1 cellular context compared by ENCODE assay signal in the genomic region with DNA sequence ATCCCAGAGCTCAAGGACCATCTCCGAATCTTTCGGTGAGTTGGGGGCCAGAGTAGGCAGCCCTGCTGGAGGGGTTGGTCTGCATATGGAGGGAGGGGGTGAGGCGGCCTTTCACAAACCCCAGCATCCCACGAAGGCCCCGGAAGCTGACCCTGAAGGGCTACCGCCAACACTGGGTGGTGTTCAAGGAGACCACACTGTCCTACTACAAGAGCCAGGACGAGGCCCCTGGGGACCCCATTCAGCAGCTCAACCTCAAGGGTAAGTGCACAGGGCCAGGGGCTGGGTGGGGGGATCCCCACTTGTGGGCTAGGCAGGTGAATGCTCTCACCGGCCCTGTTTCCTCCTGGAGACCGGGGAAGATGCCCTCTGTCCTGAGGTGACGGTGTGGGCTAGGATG.
TF ChIP-seq lines count a peak whose summit lies in the region.

No MANE protein-coding gene starts in this region.

TF ChIP-seq in K562, 482 proteins besides CTCF, POLR2A, EP300 and RAD21:
- TF ChIP-seq POLR2AphosphoS5 (IDR thresholded peaks at IDR 0.05; ENCODE audit: control insufficient read depth, insufficient read depth, low read depth, low read length), result peak; percentile 0; the same call in 1 of the 2 replicates
- no peak for TF ChIP-seq NFE2 (IDR thresholded peaks at IDR 0.05; ENCODE audit: low read depth)
- no peak for TF ChIP-seq TAL1 (IDR thresholded peaks at IDR 0.05)
- TF ChIP-seq, protein P1, sequence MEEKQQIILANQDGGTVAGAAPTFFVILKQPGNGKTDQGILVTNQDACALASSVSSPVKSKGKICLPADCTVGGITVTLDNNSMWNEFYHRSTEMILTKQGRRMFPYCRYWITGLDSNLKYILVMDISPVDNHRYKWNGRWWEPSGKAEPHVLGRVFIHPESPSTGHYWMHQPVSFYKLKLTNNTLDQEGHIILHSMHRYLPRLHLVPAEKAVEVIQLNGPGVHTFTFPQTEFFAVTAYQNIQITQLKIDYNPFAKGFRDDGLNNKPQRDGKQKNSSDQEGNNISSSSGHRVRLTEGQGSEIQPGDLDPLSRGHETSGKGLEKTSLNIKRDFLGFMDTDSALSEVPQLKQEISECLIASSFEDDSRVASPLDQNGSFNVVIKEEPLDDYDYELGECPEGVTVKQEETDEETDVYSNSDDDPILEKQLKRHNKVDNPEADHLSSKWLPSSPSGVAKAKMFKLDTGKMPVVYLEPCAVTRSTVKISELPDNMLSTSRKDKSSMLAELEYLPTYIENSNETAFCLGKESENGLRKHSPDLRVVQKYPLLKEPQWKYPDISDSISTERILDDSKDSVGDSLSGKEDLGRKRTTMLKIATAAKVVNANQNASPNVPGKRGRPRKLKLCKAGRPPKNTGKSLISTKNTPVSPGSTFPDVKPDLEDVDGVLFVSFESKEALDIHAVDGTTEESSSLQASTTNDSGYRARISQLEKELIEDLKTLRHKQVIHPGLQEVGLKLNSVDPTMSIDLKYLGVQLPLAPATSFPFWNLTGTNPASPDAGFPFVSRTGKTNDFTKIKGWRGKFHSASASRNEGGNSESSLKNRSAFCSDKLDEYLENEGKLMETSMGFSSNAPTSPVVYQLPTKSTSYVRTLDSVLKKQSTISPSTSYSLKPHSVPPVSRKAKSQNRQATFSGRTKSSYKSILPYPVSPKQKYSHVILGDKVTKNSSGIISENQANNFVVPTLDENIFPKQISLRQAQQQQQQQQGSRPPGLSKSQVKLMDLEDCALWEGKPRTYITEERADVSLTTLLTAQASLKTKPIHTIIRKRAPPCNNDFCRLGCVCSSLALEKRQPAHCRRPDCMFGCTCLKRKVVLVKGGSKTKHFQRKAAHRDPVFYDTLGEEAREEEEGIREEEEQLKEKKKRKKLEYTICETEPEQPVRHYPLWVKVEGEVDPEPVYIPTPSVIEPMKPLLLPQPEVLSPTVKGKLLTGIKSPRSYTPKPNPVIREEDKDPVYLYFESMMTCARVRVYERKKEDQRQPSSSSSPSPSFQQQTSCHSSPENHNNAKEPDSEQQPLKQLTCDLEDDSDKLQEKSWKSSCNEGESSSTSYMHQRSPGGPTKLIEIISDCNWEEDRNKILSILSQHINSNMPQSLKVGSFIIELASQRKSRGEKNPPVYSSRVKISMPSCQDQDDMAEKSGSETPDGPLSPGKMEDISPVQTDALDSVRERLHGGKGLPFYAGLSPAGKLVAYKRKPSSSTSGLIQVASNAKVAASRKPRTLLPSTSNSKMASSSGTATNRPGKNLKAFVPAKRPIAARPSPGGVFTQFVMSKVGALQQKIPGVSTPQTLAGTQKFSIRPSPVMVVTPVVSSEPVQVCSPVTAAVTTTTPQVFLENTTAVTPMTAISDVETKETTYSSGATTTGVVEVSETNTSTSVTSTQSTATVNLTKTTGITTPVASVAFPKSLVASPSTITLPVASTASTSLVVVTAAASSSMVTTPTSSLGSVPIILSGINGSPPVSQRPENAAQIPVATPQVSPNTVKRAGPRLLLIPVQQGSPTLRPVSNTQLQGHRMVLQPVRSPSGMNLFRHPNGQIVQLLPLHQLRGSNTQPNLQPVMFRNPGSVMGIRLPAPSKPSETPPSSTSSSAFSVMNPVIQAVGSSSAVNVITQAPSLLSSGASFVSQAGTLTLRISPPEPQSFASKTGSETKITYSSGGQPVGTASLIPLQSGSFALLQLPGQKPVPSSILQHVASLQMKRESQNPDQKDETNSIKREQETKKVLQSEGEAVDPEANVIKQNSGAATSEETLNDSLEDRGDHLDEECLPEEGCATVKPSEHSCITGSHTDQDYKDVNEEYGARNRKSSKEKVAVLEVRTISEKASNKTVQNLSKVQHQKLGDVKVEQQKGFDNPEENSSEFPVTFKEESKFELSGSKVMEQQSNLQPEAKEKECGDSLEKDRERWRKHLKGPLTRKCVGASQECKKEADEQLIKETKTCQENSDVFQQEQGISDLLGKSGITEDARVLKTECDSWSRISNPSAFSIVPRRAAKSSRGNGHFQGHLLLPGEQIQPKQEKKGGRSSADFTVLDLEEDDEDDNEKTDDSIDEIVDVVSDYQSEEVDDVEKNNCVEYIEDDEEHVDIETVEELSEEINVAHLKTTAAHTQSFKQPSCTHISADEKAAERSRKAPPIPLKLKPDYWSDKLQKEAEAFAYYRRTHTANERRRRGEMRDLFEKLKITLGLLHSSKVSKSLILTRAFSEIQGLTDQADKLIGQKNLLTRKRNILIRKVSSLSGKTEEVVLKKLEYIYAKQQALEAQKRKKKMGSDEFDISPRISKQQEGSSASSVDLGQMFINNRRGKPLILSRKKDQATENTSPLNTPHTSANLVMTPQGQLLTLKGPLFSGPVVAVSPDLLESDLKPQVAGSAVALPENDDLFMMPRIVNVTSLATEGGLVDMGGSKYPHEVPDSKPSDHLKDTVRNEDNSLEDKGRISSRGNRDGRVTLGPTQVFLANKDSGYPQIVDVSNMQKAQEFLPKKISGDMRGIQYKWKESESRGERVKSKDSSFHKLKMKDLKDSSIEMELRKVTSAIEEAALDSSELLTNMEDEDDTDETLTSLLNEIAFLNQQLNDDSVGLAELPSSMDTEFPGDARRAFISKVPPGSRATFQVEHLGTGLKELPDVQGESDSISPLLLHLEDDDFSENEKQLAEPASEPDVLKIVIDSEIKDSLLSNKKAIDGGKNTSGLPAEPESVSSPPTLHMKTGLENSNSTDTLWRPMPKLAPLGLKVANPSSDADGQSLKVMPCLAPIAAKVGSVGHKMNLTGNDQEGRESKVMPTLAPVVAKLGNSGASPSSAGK (IDR thresholded peaks at IDR 0.05), result no peak
- TF ChIP-seq E2F3 (CRISPR knock-in tag; IDR thresholded peaks at IDR 0.05), result no peak
- TF ChIP-seq ARNT (IDR thresholded peaks at IDR 0.05), result no peak
- TF ChIP-seq, protein P2, sequence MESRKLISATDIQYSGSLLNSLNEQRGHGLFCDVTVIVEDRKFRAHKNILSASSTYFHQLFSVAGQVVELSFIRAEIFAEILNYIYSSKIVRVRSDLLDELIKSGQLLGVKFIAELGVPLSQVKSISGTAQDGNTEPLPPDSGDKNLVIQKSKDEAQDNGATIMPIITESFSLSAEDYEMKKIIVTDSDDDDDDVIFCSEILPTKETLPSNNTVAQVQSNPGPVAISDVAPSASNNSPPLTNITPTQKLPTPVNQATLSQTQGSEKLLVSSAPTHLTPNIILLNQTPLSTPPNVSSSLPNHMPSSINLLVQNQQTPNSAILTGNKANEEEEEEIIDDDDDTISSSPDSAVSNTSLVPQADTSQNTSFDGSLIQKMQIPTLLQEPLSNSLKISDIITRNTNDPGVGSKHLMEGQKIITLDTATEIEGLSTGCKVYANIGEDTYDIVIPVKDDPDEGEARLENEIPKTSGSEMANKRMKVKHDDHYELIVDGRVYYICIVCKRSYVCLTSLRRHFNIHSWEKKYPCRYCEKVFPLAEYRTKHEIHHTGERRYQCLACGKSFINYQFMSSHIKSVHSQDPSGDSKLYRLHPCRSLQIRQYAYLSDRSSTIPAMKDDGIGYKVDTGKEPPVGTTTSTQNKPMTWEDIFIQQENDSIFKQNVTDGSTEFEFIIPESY (CRISPR knock-in tag; IDR thresholded peaks at IDR 0.05), result peak; percentile 64; the same call in 1 of the 2 replicates
